ENCODE assay signal across 16 cellular contexts in the genomic region with DNA sequence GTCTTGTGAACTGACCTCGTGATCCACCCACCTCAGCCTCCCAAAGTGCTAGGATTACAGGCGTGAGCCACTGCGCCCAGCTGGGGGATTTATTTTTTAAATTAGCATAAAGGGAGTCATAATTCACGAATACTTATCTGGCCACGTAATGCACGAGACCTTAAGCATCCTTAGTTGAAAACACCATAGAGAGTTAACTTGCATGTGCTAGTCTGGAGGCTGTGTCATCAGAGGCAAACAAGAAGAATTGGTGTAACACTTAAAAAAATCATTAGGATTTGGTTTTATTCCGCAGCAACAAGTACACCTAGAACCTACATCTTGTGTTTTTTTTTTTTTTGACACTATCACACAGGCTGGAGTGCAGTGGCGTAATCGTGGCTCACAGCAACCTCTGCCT. TPM values are rescaled to one million over a fixed set of nuclear protein-coding genes. Genes with fewer than 3 reads are reported as not detected.
DNase-seq lines count a peak whose midpoint lies in the region; ATAC-seq, FAIRE-seq and TF ChIP-seq lines count a peak whose summit lies in the region.
"Had no signal": no experiment of that assay in that cellular context is flagged by ENCODE, and none has a peak within 500 bp of the region (broad histone marks: within the 10 kb centered on the region; RNA-seq: fewer than 3 reads in every experiment).

No MANE protein-coding gene starts in this region.

- no peak for TF ChIP-seq CTCF in HCT116 (IDR thresholded peaks at IDR 0.05 in 2 of 3, conservative IDR thresholded peaks at IDR 0.05 in 1 of 3; ENCODE audit: borderline replicate concordance in 1 of 3, insufficient read depth in 1 of 3, low read depth in 2 of 3, low read length in 2 of 3)
- TF ChIP-seq CTCF in epithelial cell of esophagus (IDR thresholded peaks at IDR 0.05; ENCODE audit: insufficient read depth, low read depth, low read length, missing control alignments), result no peak
- TF ChIP-seq CTCF in mammary epithelial cell (conservative IDR thresholded peaks at IDR 0.05 in 1 of 2, IDR thresholded peaks at IDR 0.05 in 1 of 2; ENCODE audit: extremely low read depth in 1 of 2, insufficient read depth in 1 of 2, low read depth in 1 of 2, low read length in 2 of 2), result no peak
- TF ChIP-seq CTCF in foreskin fibroblast (IDR thresholded peaks at IDR 0.05; ENCODE audit: low read depth, low read length), result no peak
- TF ChIP-seq CTCF in pancreas (IDR thresholded peaks at IDR 0.05), result no peak

- BruUV-seq in HCT116 (replicated peaks; lab: Mats Ljungman, UMichigan) (no TSS peak), mammary epithelial cell (replicated peaks; lab: Mats Ljungman, UMichigan) (no TSS peak)

- no peak overlapping the region for H3K4me3 ChIP-seq in HCT116 (replicated peaks in 1 of 2; ENCODE audit: low read depth in 1 of 2, low read length in 2 of 2)
- H3K4me3 ChIP-seq in epithelial cell of esophagus (ENCODE audit: low read length), result no peak overlapping the region
- H3K4me3 ChIP-seq in mammary epithelial cell (replicated peaks in 1 of 3; ENCODE audit: insufficient read depth in 1 of 3, low read depth in 2 of 3, low read length in 3 of 3), result no peak overlapping the region
- no peak overlapping the region for H3K4me3 ChIP-seq in foreskin fibroblast (ENCODE audit: low read depth in 1 of 2, low read length in 2 of 2)
- no peak overlapping the region for H3K4me3 ChIP-seq in pancreas
- H3K4me3 ChIP-seq: BLaER1 treated with 17β-estradiol and CSF1 and Interleukin-3, amounts not matched to agents 10 nM and 100 nM; GM12878 had no signal

- ATAC-seq in HCT116, result no peak
- ATAC-seq in left colon, result peak; percentile 5
- ATAC-seq in stimulated activated memory B cell treated with anti-CD40 and anti-IgM and Interleukin-4, amounts not matched to agents 10 μg/mL and 1 μg/mL and 100 μg/mL, for 72 hours, result no peak
- no peak for ATAC-seq in pancreas
- ATAC-seq: GM12878 had no signal

- no peak overlapping the region for H3K9ac ChIP-seq in HCT116 (ENCODE audit: low read length)
- no peak overlapping the region for H3K9ac ChIP-seq in mammary epithelial cell (ENCODE audit: insufficient read depth, low read length)
- H3K9ac ChIP-seq: BLaER1 treated with 17β-estradiol and CSF1 and Interleukin-3, amounts not matched to agents 10 nM and 100 nM had no signal

- H3K27me3 ChIP-seq in HCT116 (ENCODE audit: insufficient read depth, low read length) (no peaks in the 10 kb centered on the region), mammary epithelial cell (ENCODE audit: insufficient read depth, low read length) (no peaks in the 10 kb centered on the region), pancreas (no peaks in the 10 kb centered on the region)
- H3K27me3 ChIP-seq: BLaER1 treated with 17β-estradiol and CSF1 and Interleukin-3, amounts not matched to agents 10 nM and 100 nM had no signal

- no peaks in the 10 kb centered on the region for H3K9me3 Mint-ChIP-seq in stimulated activated memory B cell treated with anti-CD40 and anti-IgM and Interleukin-4, amounts not matched to agents 10 μg/mL and 1 μg/mL and 100 μg/mL, for 72 hours

- dilution Hi-C loops in mammary epithelial cell (cut with HindIII; ENCODE audit: low sequenced_read_pairs), result no loop called here

- no peaks in the 10 kb centered on the region for H3K9me2 ChIP-seq in HCT116 (ENCODE audit: insufficient read depth)

- no peak overlapping the region for H2AFZ ChIP-seq in HCT116 (ENCODE audit: low read depth, low read length, poor library complexity, severe bottlenecking)
- no peak overlapping the region for H2AFZ ChIP-seq in mammary epithelial cell (ENCODE audit: low read depth, low read length)

- H4K20me1 ChIP-seq in HCT116 (ENCODE audit: insufficient read depth) (peaks cover 2% of the 10 kb centered on the region; the same call in 1 of the 2 replicates), mammary epithelial cell (ENCODE audit: insufficient read depth, low read length) (no peaks in the 10 kb centered on the region)
- H4K20me1 ChIP-seq: BLaER1 treated with 17β-estradiol and CSF1 and Interleukin-3, amounts not matched to agents 10 nM and 100 nM had no signal

- no peak overlapping the region for H3K27ac Mint-ChIP-seq in stimulated activated memory B cell treated with anti-CD40 and anti-IgM and Interleukin-4, amounts not matched to agents 10 μg/mL and 1 μg/mL and 100 μg/mL, for 72 hours
- H3K27ac Mint-ChIP-seq: CD4-positive, CD25-positive, alpha-beta regulatory T cell had no signal

- no peaks in the 10 kb centered on the region for H3K4me1 Mint-ChIP-seq in stimulated activated memory B cell treated with anti-CD40 and anti-IgM and Interleukin-4, amounts not matched to agents 10 μg/mL and 1 μg/mL and 100 μg/mL, for 72 hours

- RAD21 ChIA-PET in HCT116 (lab: Charles Lee; ENCODE audit: low non-redundant PET in 1 of 2, low total read pairs in 2 of 2, uncharacterized antibody in 2 of 2, unreplicated experiment in 2 of 2), result no interaction called here

- H3K4me1 ChIP-seq in HCT116 (ENCODE audit: control insufficient read depth in 1 of 2, insufficient read depth in 2 of 2, low read length in 2 of 2) (peaks cover 16 to 26% of the 10 kb centered on the region in 2 experiments), mammary epithelial cell (ENCODE audit: insufficient read depth, low read length) (peaks cover 5% of the 10 kb centered on the region), pancreas (no peaks in the 10 kb centered on the region)

- no peak for TF ChIP-seq POLR2A in HCT116 (IDR thresholded peaks at IDR 0.05; ENCODE audit: borderline replicate concordance, extremely low read depth, insufficient read depth, insufficient read length)

- H3K4me2 ChIP-seq in HCT116 (ENCODE audit: low read length) (no peak overlapping the region), mammary epithelial cell (ENCODE audit: insufficient read depth, low read depth, low read length) (no peak overlapping the region)
- H3K4me2 ChIP-seq: BLaER1 treated with 17β-estradiol and CSF1 and Interleukin-3, amounts not matched to agents 10 nM and 100 nM had no signal

- peaks cover 12% of the 10 kb centered on the region for H3K27me3 Mint-ChIP-seq in stimulated activated memory B cell treated with anti-CD40 and anti-IgM and Interleukin-4, amounts not matched to agents 10 μg/mL and 1 μg/mL and 100 μg/mL, for 72 hours

- FAIRE-seq in pancreas (lab: Jason Lieb, UNC), result no peak
- FAIRE-seq: GM12878, GM18507 had no signal

- H3K79me2 ChIP-seq in HCT116 (ENCODE audit: insufficient read depth, low read length) (peaks cover 30% of the 10 kb centered on the region), mammary epithelial cell (ENCODE audit: insufficient read depth, low read length) (peaks cover 38% of the 10 kb centered on the region)

- intact Hi-C loops in HCT116 (cut with micrococcal nuclease) (no loop called here), left colon (cut with DNase I, micrococcal nuclease) (no loop called here), mammary epithelial cell (cut with micrococcal nuclease) (loop anchor here (2.0 to 5.0 kb wide), 3 partner anchors 147 to 631 kb away; no protein-coding TSS in a partner anchor), pancreas (cut with DNase I) (no loop called here)

- no peak overlapping the region for H3K27ac ChIP-seq in HCT116 (ENCODE audit: low read depth, low read length)
- H3K27ac ChIP-seq in mammary epithelial cell (ENCODE audit: insufficient read depth, low read depth, low read length), result no peak overlapping the region
- H3K27ac ChIP-seq in pancreas, result no peak overlapping the region
- H3K27ac ChIP-seq: BLaER1 treated with 17β-estradiol and CSF1 and Interleukin-3, amounts not matched to agents 10 nM and 100 nM had no signal

- POLR2A ChIA-PET in HCT116 (lab: Charles Lee), result no interaction called here

- H3K9me3 ChIP-seq in HCT116 (ENCODE audit: control insufficient read depth in 1 of 2, insufficient read depth in 1 of 2, low read depth in 1 of 2, low read length in 2 of 2), result no peaks in the 10 kb centered on the region
- H3K9me3 ChIP-seq in mammary epithelial cell (replicated peaks; ENCODE audit: insufficient read depth, low read length), result no peaks in the 10 kb centered on the region
- no peaks in the 10 kb centered on the region for H3K9me3 ChIP-seq in pancreas
- H3K9me3 ChIP-seq: BLaER1 treated with 17β-estradiol and CSF1 and Interleukin-3, amounts not matched to agents 10 nM and 100 nM had no signal

- in situ Hi-C loops in mammary epithelial cell (cut with MboI; ENCODE audit: low sequenced_read_pairs in 2 of 2), result loop anchor here (10.0 to 25.0 kb wide), 3 partner anchors 137 to 634 kb away; no protein-coding TSS in a partner anchor

- peaks cover 5% of the 10 kb centered on the region for H3K36me3 Mint-ChIP-seq in stimulated activated memory B cell treated with anti-CD40 and anti-IgM and Interleukin-4, amounts not matched to agents 10 μg/mL and 1 μg/mL and 100 μg/mL, for 72 hours
- H3K36me3 Mint-ChIP-seq: CD4-positive, CD25-positive, alpha-beta regulatory T cell had no signal

- H3K4me3 Mint-ChIP-seq in stimulated activated memory B cell treated with anti-CD40 and anti-IgM and Interleukin-4, amounts not matched to agents 10 μg/mL and 1 μg/mL and 100 μg/mL, for 72 hours, result no peak overlapping the region
- H3K4me3 Mint-ChIP-seq: CD4-positive, CD25-positive, alpha-beta regulatory T cell had no signal

- DNase-seq in HCT116 (ENCODE audit: low read depth, low spot score) (no peak), epithelial cell of esophagus (ENCODE audit: low read depth) (peak; percentile 63), left colon (no peak), mammary epithelial cell (no peak), foreskin fibroblast (no peak), pancreas (no peak)
- DNase-seq: ACHN; CD4-positive, CD25-positive, alpha-beta regulatory T cell; DMS79; HCEC 1CT; IMR-90 had no signal

- H3K36me3 ChIP-seq in HCT116 (ENCODE audit: control insufficient read depth in 1 of 2, insufficient read depth in 2 of 2, low read length in 2 of 2) (peaks cover 5 to 14% of the 10 kb centered on the region in 2 experiments; a peak in 3 of 4 replicates), mammary epithelial cell (ENCODE audit: insufficient read depth, low read length) (peaks cover 29% of the 10 kb centered on the region), pancreas (peaks cover 0 to 8% (median 0%) of the 10 kb centered on the region in 3 donors)
- H3K36me3 ChIP-seq: BLaER1 treated with 17β-estradiol and CSF1 and Interleukin-3, amounts not matched to agents 10 nM and 100 nM had no signal

- CTCF ChIA-PET in HCT116 (lab: Charles Lee), result no interaction called here
- CTCF ChIA-PET in mammary epithelial cell (lab: Charles Lee; ENCODE audit: low non-redundant PET), result no interaction called here

- TF ChIP-seq RAD21 in HCT116 (IDR thresholded peaks at IDR 0.05; ENCODE audit: low read depth), result no peak

- WGBS in mammary epithelial cell (ENCODE audit: low coverage, missing lambda C conversion rate), result 90% methylated on average over 9 of the region's 9 CpGs
- 94 to 95% methylated on average over 9 of the region's 9 CpGs for WGBS in pancreas, 2 donors

TF ChIP-seq in HCT116, 20 proteins besides CTCF, POLR2A, EP300 and RAD21 (continues in another document):
- 0 out of 2 replicates have a peak, but pooled peaks have one; percentile 21 for TF ChIP-seq POLR2AphosphoS5 (IDR thresholded peaks at IDR 0.05; ENCODE audit: low read depth, low read length)

RNA-seq across cellular contexts. Expression of gene KLF5, which starts 19.1 kb away (rescaled TPM):
- total RNA-seq in HCT116 (2021; ENCODE audit: unreplicated experiment), result 59.2 TPM
- 43.8 and 54.0 TPM in 2 replicates for polyA plus RNA-seq in HCT116 (2012)
- total RNA-seq in left colon, result 100 to 1,000 TPM; 361 to 365 TPM
- 100 to 1,000 TPM in 1 of 2 donors, 10 to 100 TPM in 1; 34.3 to 175 TPM for total RNA-seq in mammary epithelial cell
- polyA plus RNA-seq in mammary epithelial cell, result 162 TPM
- 104 TPM for polyA minus RNA-seq in mammary epithelial cell
- total RNA-seq in pancreas, result 10 to 100 TPM in 2 of 6 donors, 1 to 10 TPM in 4; 3.9 to 18.2 (median 8.8) TPM
- 1 to 10 TPM; 5.8 to 7.3 TPM for polyA plus RNA-seq in pancreas
- total RNA-seq: G401 had no signal
